In the genomic region with DNA sequence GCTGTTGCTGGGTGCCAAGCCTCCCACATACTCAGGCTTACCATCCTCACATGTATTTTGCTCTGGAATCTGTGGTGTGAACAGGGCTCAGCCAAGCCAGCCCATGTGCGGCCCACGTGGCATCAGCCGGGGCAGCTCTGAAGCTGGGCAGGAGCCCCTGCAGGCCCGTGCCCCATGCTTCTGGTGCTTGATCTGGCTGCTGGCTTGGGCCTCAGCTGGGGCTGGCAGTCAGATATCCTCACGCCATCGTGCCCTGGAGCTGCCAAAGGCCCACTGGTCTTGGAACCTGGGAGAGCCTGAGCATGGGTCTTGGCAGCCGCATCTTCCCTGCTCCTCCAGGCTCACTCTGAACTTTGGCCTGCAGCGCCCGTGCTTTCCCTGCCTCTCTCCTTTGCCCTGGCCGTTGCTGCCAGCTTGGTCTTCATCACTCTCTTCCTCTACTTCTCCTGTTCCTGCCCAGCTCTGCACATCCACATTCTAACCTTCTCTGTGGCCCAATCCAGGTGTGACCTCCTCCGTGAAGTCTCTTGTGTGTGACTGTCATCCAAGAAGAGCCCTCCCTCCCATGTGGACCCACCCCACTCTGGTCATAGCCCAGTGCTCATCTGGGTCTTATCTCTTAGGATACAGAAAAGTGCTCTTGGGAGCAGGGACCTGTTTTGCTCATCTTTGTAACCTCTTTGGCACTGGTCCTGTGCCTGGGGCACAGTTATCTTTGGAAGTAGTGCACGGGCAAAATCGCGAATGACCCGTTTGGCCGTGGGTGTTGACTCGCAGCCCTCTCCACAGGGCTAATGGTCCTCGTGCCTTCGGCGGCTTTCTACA, we compare ENCODE assay signal across 12 cellular contexts.
DNase-seq lines count a peak whose midpoint lies in the region; ATAC-seq and TF ChIP-seq lines count a peak whose summit lies in the region.
"Had no signal": no experiment of that assay in that cellular context is flagged by ENCODE, and none has a peak within 500 bp of the region (broad histone marks: within the 10 kb centered on the region; RNA-seq: fewer than 3 reads in every experiment).

No MANE protein-coding gene starts in this region.

- no peaks in the 10 kb centered on the region for H3K36me3 ChIP-seq in PC-3 (ENCODE audit: low read depth, low read length)
- peaks cover 27% of the 10 kb centered on the region for H3K36me3 ChIP-seq in neutrophil

- H3K4me2 ChIP-seq in PC-3 (ENCODE audit: low read length): no peak overlapping the region

- H2AFZ ChIP-seq in PC-3 (ENCODE audit: low read length): no peak overlapping the region

- no peaks in the 10 kb centered on the region for H3K9me3 Mint-ChIP-seq in CD4-positive, alpha-beta T cell

- DNase-seq in CD4-positive, alpha-beta T cell: no peak
- DNase-seq in PC-3 (no peak), dorsolateral prefrontal cortex (peak in 1 of 10 donors; percentile 30), A172 (ENCODE audit: low spot score) (no peak)
- DNase-seq: HCEC 1CT, Karpas-422, MM.1S, NCI-H187 treated with DMSO at 0.1 percent for 48 hours, NCI-H2171 had no signal

- H3K79me2 ChIP-seq in PC-3 (ENCODE audit: low read length): no peaks in the 10 kb centered on the region

- H3F3A ChIP-seq in PC-3 (ENCODE audit: low read length, unreplicated experiment): no peaks in the 10 kb centered on the region

- ATAC-seq in CD4-positive, alpha-beta T cell (ENCODE audit: poor library complexity): no peak
- ATAC-seq in PC-3: no peak
- ATAC-seq in HG02588 (IDR thresholded peaks at IDR 0.05; ENCODE audit: unreplicated experiment): no peak
- ATAC-seq in GM18873 (IDR thresholded peaks at IDR 0.05; ENCODE audit: low FRiP score, unreplicated experiment): no peak

- H3K27ac Mint-ChIP-seq in CD4-positive, alpha-beta T cell: peak overlapping the region; percentile 89

- no peaks in the 10 kb centered on the region for H4K20me1 ChIP-seq in PC-3 (ENCODE audit: low read length)

- intact Hi-C loops in CD4-positive, alpha-beta T cell (cut with DNase I, micrococcal nuclease): loop anchor here in 1 of 2 experiments (5.0 kb wide), 1 partner anchor 121 kb away; no protein-coding TSS in a partner anchor
- intact Hi-C loops in PC-3 (cut with micrococcal nuclease) (loop anchor here (5.0 kb wide), 1 partner anchor 116 kb away; the partner anchor contains the start of gene RNF144A), dorsolateral prefrontal cortex (cut with DNase I) (no loop called here)

- POLR2A ChIA-PET in CD4-positive, alpha-beta T cell (lab: Charles Lee): interaction anchor here (0.5 kb wide), 1 partner anchor 1998 kb away, joined by 3 read pairs; no protein-coding TSS in a partner anchor
- POLR2A ChIA-PET in PC-3 (lab: Charles Lee; ENCODE audit: unreplicated experiment): no interaction called here

- no peak overlapping the region for H3K4me3 Mint-ChIP-seq in CD4-positive, alpha-beta T cell

- H3K9ac ChIP-seq in PC-3 (ENCODE audit: low read length): peak overlapping the region; percentile 63

- TF ChIP-seq CTCF in CD4-positive, alpha-beta T cell (IDR thresholded peaks at IDR 0.05): no peak
- no peak for TF ChIP-seq CTCF in PC-3 (conservative IDR thresholded peaks at IDR 0.05; ENCODE audit: low read depth, low read length)
- no peak for TF ChIP-seq CTCF in dorsolateral prefrontal cortex (IDR thresholded peaks at IDR 0.05 in 54 of 56, conservative IDR thresholded peaks at IDR 0.05 in 2 of 56; ENCODE audit: low read depth in 1 of 56, partially characterized antibody in 56 of 56)
- no peak for TF ChIP-seq CTCF in neutrophil (IDR thresholded peaks at IDR 0.05)

- no peaks in the 10 kb centered on the region for H3K9me3 ChIP-seq in CD4-positive, alpha-beta T cell (ENCODE audit: control insufficient read depth, low read length)
- H3K9me3 ChIP-seq in PC-3 (ENCODE audit: low read length) (no peaks in the 10 kb centered on the region), neutrophil (no peaks in the 10 kb centered on the region)

- H3K4me3 ChIP-seq in PC-3 (ENCODE audit: low read length): no peak overlapping the region
- H3K4me3 ChIP-seq in dorsolateral prefrontal cortex: no peak overlapping the region
- H3K4me3 ChIP-seq in neutrophil (ENCODE audit: low read depth in 1 of 2, low read length in 1 of 2): no peak overlapping the region

- H3K27ac ChIP-seq in CD4-positive, alpha-beta T cell (ENCODE audit: low read depth, low read length): no peak overlapping the region
- H3K27ac ChIP-seq in PC-3 (ENCODE audit: low read length) (no peak overlapping the region), dorsolateral prefrontal cortex (peak overlapping the region in 37 of 59 donors; percentile 1 to 98 (median 35)), neutrophil (peak overlapping the region; percentile 86)

- H3K9me2 ChIP-seq in PC-3 (replicated peaks; ENCODE audit: low read length): no peaks in the 10 kb centered on the region

- BruUV-seq in PC-3 (replicated peaks; lab: Mats Ljungman, UMichigan): no TSS peak

- CTCF ChIA-PET in CD4-positive, alpha-beta T cell (lab: Charles Lee): no interaction called here
- CTCF ChIA-PET in PC-3 (lab: Charles Lee): interaction anchor here (1.1 to 1.4 kb wide), 3 partner anchors 114 to 136 kb away, joined by 3 to 5 read pairs (median 4); no protein-coding TSS in a partner anchor

- no peaks in the 10 kb centered on the region for H3K27me3 ChIP-seq in CD4-positive, alpha-beta T cell (ENCODE audit: control insufficient read depth, insufficient read depth, low read length)
- H3K27me3 ChIP-seq in PC-3 (ENCODE audit: low read length): no peaks in the 10 kb centered on the region
- no peaks in the 10 kb centered on the region for H3K27me3 ChIP-seq in dorsolateral prefrontal cortex
- H3K27me3 ChIP-seq in neutrophil: no peaks in the 10 kb centered on the region

- H3K27me3 Mint-ChIP-seq in CD4-positive, alpha-beta T cell: no peaks in the 10 kb centered on the region

- H3K4me1 ChIP-seq in PC-3 (ENCODE audit: insufficient read depth, low read length) (peaks cover 16% of the 10 kb centered on the region), neutrophil (ENCODE audit: control insufficient read depth in 1 of 2, insufficient read depth in 1 of 2, low read depth in 1 of 2, low read length in 1 of 2) (peaks cover 25 to 28% of the 10 kb centered on the region in 2 experiments)

- peaks cover 27% of the 10 kb centered on the region for H3K4me1 Mint-ChIP-seq in CD4-positive, alpha-beta T cell (ENCODE audit: low read depth)

- H3K36me3 Mint-ChIP-seq in CD4-positive, alpha-beta T cell (ENCODE audit: low read depth): peaks cover 97% of the 10 kb centered on the region

Comparison
In these comparisons a context has a peak if more than half of its experiments do, and no peak if none do; other contexts are left out.
1. H3K27ac ChIP-seq: peak in dorsolateral prefrontal cortex (37 of 59) and neutrophil (single experiment); none in CD4-positive, alpha-beta T cell (single experiment) and PC-3 (single experiment).